Comparison of ENCODE assay signal across 15 cellular contexts in genomic region chr2:240252191-240252871, GRCh38.
DNase-seq lines count a peak whose midpoint lies in the region; ATAC-seq, FAIRE-seq and TF ChIP-seq lines count a peak whose summit lies in the region.
"Had no signal": no experiment of that assay in that cellular context is flagged by ENCODE, and none has a peak within 500 bp of the region (broad histone marks: within the 10 kb centered on the region; RNA-seq: fewer than 3 reads in every experiment).

No MANE protein-coding gene starts in this region.

- DNase-seq in adrenal gland = peak in 4 of 7 donors; percentile 37 to 58 (median 42)
- DNase-seq in osteoblast (ENCODE audit: insufficient read length, low spot score, missing footprints) = peak; percentile 48
- DNase-seq in tibial nerve (ENCODE audit: low spot score in 2 of 2) = no peak
- DNase-seq in NCI-H1930 (lab: John Stamatoyannopoulos, UW) = no peak
- no peak for DNase-seq in left colon
- DNase-seq in GM12891 (ENCODE audit: insufficient read length, low spot score) = no peak
- DNase-seq: CD4-positive, alpha-beta memory T cell; glutamatergic neuron had no signal

- 82 to 90% (median 85%) methylated on average over 17 to 20 of the region's 20 CpGs for WGBS in adrenal gland, 4 donors
- WGBS in gastroesophageal sphincter (ENCODE audit: low coverage in 1 of 2), 2 donors = 83% methylated on average over 3 to 6 of the region's 20 CpGs
- WGBS in tibial nerve, 2 donors = 76 to 80% methylated on average over 20 of the region's 20 CpGs

- intact Hi-C loops in adrenal gland (cut with DNase I) = loop anchor here in 1 of 2 donors (10.0 kb wide), 1 partner anchor 122 kb away; no protein-coding TSS in a partner anchor
- intact Hi-C loops in left colon (cut with DNase I, micrococcal nuclease) = no loop called here

- H3K27ac ChIP-seq in adrenal gland (peak overlapping the region; percentile 89 to 99 (median 91)), gastroesophageal sphincter (peak overlapping the region in 3 of 4 donors; percentile 72 to 83 (median 79)), osteoblast (ENCODE audit: low read depth, low read length) (no peak overlapping the region), tibial nerve (peak overlapping the region; percentile 91 to 97 (median 94))

- no peaks in the 10 kb centered on the region for H3K79me2 ChIP-seq in osteoblast (ENCODE audit: insufficient read depth, low read length)

- H3K9me3 ChIP-seq in adrenal gland (replicated peaks in 1 of 3) (no peaks in the 10 kb centered on the region), gastroesophageal sphincter (no peaks in the 10 kb centered on the region), osteoblast (ENCODE audit: low read depth, low read length) (no peaks in the 10 kb centered on the region), tibial nerve (no peaks in the 10 kb centered on the region)
- H3K9me3 ChIP-seq: left lung had no signal

- H3K4me1 ChIP-seq in adrenal gland (replicated peaks in 1 of 2) (peaks cover 22 to 35% of the 10 kb centered on the region in 2 donors), gastroesophageal sphincter (peaks cover 0 to 42% (median 15%) of the 10 kb centered on the region in 3 donors), osteoblast (ENCODE audit: insufficient read depth, low read length) (peaks cover 14% of the 10 kb centered on the region), tibial nerve (peaks cover 0 to 53% (median 45%) of the 10 kb centered on the region in 4 donors)

- H2AFZ ChIP-seq in osteoblast (ENCODE audit: low read length) = no peak overlapping the region

- no peak overlapping the region for H3K4me2 ChIP-seq in osteoblast (ENCODE audit: insufficient read depth, low read length)

- H3K4me3 ChIP-seq in adrenal gland (no peak overlapping the region), gastroesophageal sphincter (no peak overlapping the region), osteoblast (ENCODE audit: insufficient read depth, low read length) (no peak overlapping the region), tibial nerve (no peak overlapping the region)

- no peaks in the 10 kb centered on the region for H4K20me1 ChIP-seq in osteoblast (ENCODE audit: insufficient read depth, low read length)

- no peak for TF ChIP-seq CTCF in adrenal gland (IDR thresholded peaks at IDR 0.05)
- no peak for TF ChIP-seq CTCF in gastroesophageal sphincter (IDR thresholded peaks at IDR 0.05)
- no peak for TF ChIP-seq CTCF in osteoblast (IDR thresholded peaks at IDR 0.05; ENCODE audit: extremely low read depth, low read depth, low read length)
- no peak for TF ChIP-seq CTCF in tibial nerve (IDR thresholded peaks at IDR 0.05)

- no peak for TF ChIP-seq POLR2A in adrenal gland (IDR thresholded peaks at IDR 0.05)
- TF ChIP-seq POLR2A in gastroesophageal sphincter (IDR thresholded peaks at IDR 0.05) = no peak
- no peak for TF ChIP-seq POLR2A in tibial nerve (IDR thresholded peaks at IDR 0.05)
- no peak for TF ChIP-seq POLR2A in GM12891 (IDR thresholded peaks at IDR 0.05; ENCODE audit: low read depth, low read length)

- H3K36me3 ChIP-seq in adrenal gland (replicated peaks in 1 of 2) (no peaks in the 10 kb centered on the region), gastroesophageal sphincter (no peaks in the 10 kb centered on the region), osteoblast (ENCODE audit: insufficient read depth, low read length) (no peaks in the 10 kb centered on the region), tibial nerve (no peaks in the 10 kb centered on the region)
- H3K36me3 ChIP-seq: left lung had no signal

- ATAC-seq in gastroesophageal sphincter (no peak), left colon (no peak)
- ATAC-seq: activated CD4-positive, CD25-positive, alpha-beta regulatory T cell treated with anti-CD3 and anti-CD28 coated beads, Interleukin-2, amount 50 U/mL, for 24 hours; activated T-helper 17 cell treated with anti-CD3 and anti-CD28 coated beads, Interleukin-2, amount 50 U/mL, for 72 hours had no signal

- no peak for TF ChIP-seq EP300 in gastroesophageal sphincter (IDR thresholded peaks at IDR 0.05)
- TF ChIP-seq EP300 in tibial nerve (IDR thresholded peaks at IDR 0.05) = no peak

- no peaks in the 10 kb centered on the region for H3K27me3 ChIP-seq in adrenal gland
- peaks cover 4% of the 10 kb centered on the region for H3K27me3 ChIP-seq in gastroesophageal sphincter
- H3K27me3 ChIP-seq in osteoblast (ENCODE audit: insufficient read depth, low read length) = no peaks in the 10 kb centered on the region
- H3K27me3 ChIP-seq in tibial nerve = no peaks in the 10 kb centered on the region

- no peak for FAIRE-seq in GM12891 (lab: Jason Lieb, UNC)
- FAIRE-seq: endothelial cell of umbilical vein, G401.6, GM19239 had no signal

TF ChIP-seq in GM12891, 5 proteins besides CTCF, POLR2A, EP300 and RAD21:
- TF ChIP-seq POLR2AphosphoS5 (IDR thresholded peaks at IDR 0.05; ENCODE audit: low read depth, low read length) = no peak
- no peak for TF ChIP-seq SPI1 (IDR thresholded peaks at IDR 0.05; ENCODE audit: low read depth, low read length)
- no peak for TF ChIP-seq POU2F2 (IDR thresholded peaks at IDR 0.05; ENCODE audit: low read depth, low read length)
- TF ChIP-seq TAF1 (IDR thresholded peaks at IDR 0.05; ENCODE audit: low read depth, low read length) = no peak
- no peak for TF ChIP-seq PAX5 (IDR thresholded peaks at IDR 0.05; ENCODE audit: insufficient read depth, low read length, severe bottlenecking)

Comparison
In these comparisons a context has a peak if more than half of its experiments do, and no peak if none do; other contexts are left out.
1. DNase-seq: peak in adrenal gland (4 of 7) and osteoblast (single experiment); none in tibial nerve (0 of 2), NCI-H1930 (0 of 2), left colon (0 of 2) and GM12891 (single experiment).